Comparison of ENCODE assay signal across 19 cellular contexts in genomic region chr17:27797390-27798091, GRCh38. TPM values are rescaled to one million over a fixed set of nuclear protein-coding genes. Genes with fewer than 3 reads are reported as not detected.
DNase-seq lines count a peak whose midpoint lies in the region; ATAC-seq and TF ChIP-seq lines count a peak whose summit lies in the region.
"Had no signal": no experiment of that assay in that cellular context is flagged by ENCODE, and none has a peak within 500 bp of the region (broad histone marks: within the 10 kb centered on the region; RNA-seq: fewer than 3 reads in every experiment).

No MANE protein-coding gene starts in this region.

- TF ChIP-seq POLR2A in gastroesophageal sphincter (IDR thresholded peaks at IDR 0.05) (no peak), uterus (IDR thresholded peaks at IDR 0.05) (no peak)

- H3K4me1 Mint-ChIP-seq in H9 (peaks cover 4 to 14% of the 10 kb centered on the region in 2 experiments), nephron progenitor cell (peaks cover 4% of the 10 kb centered on the region)

- no peak overlapping the region for H4K8ac ChIP-seq in H9 (replicated peaks; ENCODE audit: insufficient read length, low read depth, low read length)

- peaks cover 18% of the 10 kb centered on the region for H3K27me3 ChIP-seq in A673 (replicated peaks; ENCODE audit: insufficient read depth, low read depth, low read length, poor library complexity)
- peaks cover 5% of the 10 kb centered on the region; the same call in 1 of the 2 replicates for H3K27me3 ChIP-seq in H9 (ENCODE audit: insufficient read depth, low read length)
- H3K27me3 ChIP-seq in gastroesophageal sphincter: peaks cover 31% of the 10 kb centered on the region
- no peaks in the 10 kb centered on the region for H3K27me3 ChIP-seq in uterus

- no peak overlapping the region for H3K4me3 ChIP-seq in A673 (ENCODE audit: low read depth, low read length, poor library complexity, severe bottlenecking)
- H3K4me3 ChIP-seq in gastroesophageal sphincter: no peak overlapping the region
- no peak overlapping the region for H3K4me3 ChIP-seq in uterus
- H3K4me3 ChIP-seq: HAP-1, left ventricle myocardium inferior, upper lobe of left lung had no signal

- no peak overlapping the region for H2AFZ ChIP-seq in H9 (ENCODE audit: low read length)
- H2AFZ ChIP-seq: parathyroid adenoma had no signal

- POLR2A ChIA-PET in A673 (lab: Charles Lee; ENCODE audit: low non-redundant PET): no interaction called here

- H3K56ac ChIP-seq in H9 (ENCODE audit: insufficient read length, low read depth, low read length): no peak overlapping the region

- H3K4me2 ChIP-seq in H9 (ENCODE audit: insufficient read depth, insufficient read length, low read length): no peak overlapping the region

- H3K36me3 Mint-ChIP-seq in H9 (ENCODE audit: insufficient read depth in 1 of 3, low read depth in 3 of 3) (no peaks in the 10 kb centered on the region), nephron progenitor cell (ENCODE audit: low read depth) (no peaks in the 10 kb centered on the region)
- H3K36me3 Mint-ChIP-seq: CD4-positive, alpha-beta memory T cell; stimulated activated memory B cell treated with anti-CD40 and anti-IgM and Interleukin-4, amounts not matched to agents 10 μg/mL and 1 μg/mL and 100 μg/mL, for 72 hours had no signal

- H3K9me3 ChIP-seq in A673 (ENCODE audit: low read depth, low read length, poor library complexity, severe bottlenecking) (no peaks in the 10 kb centered on the region), H9 (ENCODE audit: control insufficient read depth, low read depth, low read length) (no peaks in the 10 kb centered on the region), gastroesophageal sphincter (no peaks in the 10 kb centered on the region), uterus (no peaks in the 10 kb centered on the region)
- H3K9me3 ChIP-seq: HAP-1, left ventricle myocardium inferior, upper lobe of left lung had no signal

- no peak overlapping the region for H2BK120ac ChIP-seq in H9 (ENCODE audit: low read depth, low read length, poor library complexity, severe bottlenecking)

- no TSS peak for BruUV-seq in A673 (replicated peaks; lab: Mats Ljungman, UMichigan)

- H2BK20ac ChIP-seq in H9 (ENCODE audit: low read depth, low read length, poor library complexity, severe bottlenecking): no peak overlapping the region

- H3K4me3 Mint-ChIP-seq in H9 (no peak overlapping the region), nephron progenitor cell (no peak overlapping the region)
- H3K4me3 Mint-ChIP-seq: activated CD4-positive, alpha-beta memory T cell treated with anti-CD3 and anti-CD28 coated beads, Interleukin-2, amount 10 ng/mL, durations not matched to agents 7 days and 5 days; effector memory CD8-positive, alpha-beta T cell; stimulated activated memory B cell treated with anti-CD40 and anti-IgM and Interleukin-4, amounts not matched to agents 10 μg/mL and 1 μg/mL and 100 μg/mL, for 72 hours had no signal

- H3K4ac ChIP-seq in H9 (ENCODE audit: low read depth, low read length): no peak overlapping the region

- H3K14ac ChIP-seq in H9 (ENCODE audit: insufficient read depth, low read length): no peak overlapping the region

- no peaks in the 10 kb centered on the region for H3K79me1 ChIP-seq in H9 (ENCODE audit: insufficient read depth, low read depth, low read length, poor library complexity, severe bottlenecking)

- no peaks in the 10 kb centered on the region; the same call in 1 of the 2 replicates for H3K79me2 ChIP-seq in H9 (ENCODE audit: insufficient read depth, low read length)
- H3K79me2 ChIP-seq: parathyroid adenoma had no signal

- H3T11ph ChIP-seq in H9 (ENCODE audit: low read length): no peak overlapping the region

- intact Hi-C loops in A673 (cut with micrococcal nuclease; ENCODE audit: unreplicated experiment) (loop anchor here (5.0 kb wide), 1 partner anchor 690 kb away; no protein-coding TSS in a partner anchor), left colon (cut with DNase I, micrococcal nuclease) (no loop called here), uterus (cut with DNase I; ENCODE audit: low total_unique reads) (no loop called here)

- H3K27ac Mint-ChIP-seq in H9 (no peak overlapping the region), nephron progenitor cell (no peak overlapping the region)
- H3K27ac Mint-ChIP-seq: activated CD4-positive, alpha-beta memory T cell treated with anti-CD3 and anti-CD28 coated beads, Interleukin-2, amount 10 ng/mL, durations not matched to agents 7 days and 5 days; CD4-positive, alpha-beta memory T cell; effector memory CD8-positive, alpha-beta T cell; stimulated activated memory B cell treated with anti-CD40 and anti-IgM and Interleukin-4, amounts not matched to agents 10 μg/mL and 1 μg/mL and 100 μg/mL, for 72 hours had no signal

- no peak overlapping the region for H2AK5ac ChIP-seq in H9 (ENCODE audit: insufficient read length, low read length)

- H4K5ac ChIP-seq in H9 (ENCODE audit: insufficient read length, low read depth, low read length): no peak overlapping the region

- no peaks in the 10 kb centered on the region; a peak in 1 of 5 replicates for H3K9me3 Mint-ChIP-seq in H9
- H3K9me3 Mint-ChIP-seq in nephron progenitor cell: no peaks in the 10 kb centered on the region
- H3K9me3 Mint-ChIP-seq: activated CD4-positive, alpha-beta memory T cell treated with anti-CD3 and anti-CD28 coated beads, Interleukin-2, amount 10 ng/mL, durations not matched to agents 7 days and 5 days; CD4-positive, alpha-beta memory T cell; effector memory CD8-positive, alpha-beta T cell; stimulated activated memory B cell treated with anti-CD40 and anti-IgM and Interleukin-4, amounts not matched to agents 10 μg/mL and 1 μg/mL and 100 μg/mL, for 72 hours had no signal

- CTCF ChIA-PET in A673 (lab: Charles Lee): no interaction called here

- H3K4me1 ChIP-seq in A673 (ENCODE audit: insufficient read depth, low read length, poor library complexity, severe bottlenecking) (peaks cover 6% of the 10 kb centered on the region), H9 (ENCODE audit: insufficient read depth, low read length) (no peaks in the 10 kb centered on the region), gastroesophageal sphincter (peaks cover 0 to 15% (median 8%) of the 10 kb centered on the region in 3 donors), uterus (peaks cover 0 to 6% of the 10 kb centered on the region in 2 donors)
- H3K4me1 ChIP-seq: parathyroid adenoma had no signal

- H3K9ac ChIP-seq in H9 (ENCODE audit: extremely low read depth, insufficient read length, low read length): no peak overlapping the region
- H3K9ac ChIP-seq: parathyroid adenoma had no signal

- H2BK15ac ChIP-seq in H9 (ENCODE audit: low read depth, low read length): no peak overlapping the region

- no peak for TF ChIP-seq EP300 in gastroesophageal sphincter (IDR thresholded peaks at IDR 0.05)

- H2BK12ac ChIP-seq in H9 (ENCODE audit: insufficient read length, low read depth, low read length): no peak overlapping the region

- peaks cover 8% of the 10 kb centered on the region for H3K23me2 ChIP-seq in H9 (ENCODE audit: insufficient read length, low read depth, low read length, poor library complexity, severe bottlenecking)

- peaks cover 46% of the 10 kb centered on the region for H3K27me3 Mint-ChIP-seq in H9 (ENCODE audit: low read depth)
- peaks cover 51% of the 10 kb centered on the region for H3K27me3 Mint-ChIP-seq in nephron progenitor cell (ENCODE audit: low read depth, poor library complexity)

- ATAC-seq in left colon (peak; percentile 66), HG03045 (IDR thresholded peaks at IDR 0.05; ENCODE audit: unreplicated experiment) (no peak), gastroesophageal sphincter (no peak)
- ATAC-seq: effector memory CD8-positive, alpha-beta T cell; stimulated activated memory B cell treated with anti-CD40 and anti-IgM and Interleukin-4, amounts not matched to agents 10 μg/mL and 1 μg/mL and 100 μg/mL, for 72 hours had no signal

- TF ChIP-seq CTCF in A673 (conservative IDR thresholded peaks at IDR 0.05; ENCODE audit: low read depth, low read length) (peak; percentile 46), H9 (conservative IDR thresholded peaks at IDR 0.05) (peak; percentile 35; the same call in 1 of the 3 replicates), VCaP (conservative IDR thresholded peaks at IDR 0.05) (peak; percentile 27; the same call in 1 of the 2 replicates), nephron progenitor cell (IDR thresholded peaks at IDR 0.05) (no peak), gastroesophageal sphincter (IDR thresholded peaks at IDR 0.05) (no peak), uterus (IDR thresholded peaks at IDR 0.05) (no peak)

- no peak overlapping the region for H4K91ac ChIP-seq in H9 (ENCODE audit: insufficient read length, low read depth, low read length)

- WGBS in H9 (ENCODE audit: extremely low coverage, insufficient read length, low lambda C conversion rate): no CpG with 5 or more reads among the region's 9 CpGs
- 72 to 77% methylated on average over 5 to 6 of the region's 9 CpGs for WGBS in gastroesophageal sphincter (ENCODE audit: low coverage in 1 of 2), 2 donors

- H3K27ac ChIP-seq in A673 (ENCODE audit: low read depth, low read length, poor library complexity, severe bottlenecking) (no peak overlapping the region), H9 (ENCODE audit: insufficient read length, low read depth, low read length) (no peak overlapping the region), VCaP (no peak overlapping the region), gastroesophageal sphincter (no peak overlapping the region), uterus (no peak overlapping the region)
- H3K27ac ChIP-seq: left ventricle myocardium inferior, parathyroid adenoma, upper lobe of left lung had no signal

- DNase-seq in A673 (ENCODE audit: low spot score): no peak
- DNase-seq in H9: no peak
- DNase-seq in left colon: peak; percentile 44 to 61
- no peak for DNase-seq in nephron progenitor cell
- no peak for DNase-seq in uterus
- DNase-seq: ACHN; activated CD4-positive, alpha-beta memory T cell treated with anti-CD3 and anti-CD28 coated beads, Interleukin-2, amount 10 ng/mL, durations not matched to agents 7 days and 5 days; CD4-positive, alpha-beta memory T cell; central memory CD4-positive, alpha-beta T cell; effector memory CD8-positive, alpha-beta T cell; left ventricle myocardium inferior; NCI-H526 treated with DMSO at 0.1 percent for 48 hours; upper lobe of left lung had no signal

- H3K36me3 ChIP-seq in A673 (ENCODE audit: insufficient read depth, low read length, poor library complexity, severe bottlenecking) (no peaks in the 10 kb centered on the region), gastroesophageal sphincter (no peaks in the 10 kb centered on the region), uterus (no peaks in the 10 kb centered on the region)
- H3K36me3 ChIP-seq: HAP-1, left ventricle myocardium inferior, upper lobe of left lung had no signal

- H2BK5ac ChIP-seq in H9 (ENCODE audit: insufficient read length, low read length): no peak overlapping the region

- no peak overlapping the region for H3K23ac ChIP-seq in H9 (ENCODE audit: insufficient read length, low read depth, low read length)

- H3K18ac ChIP-seq in H9 (ENCODE audit: insufficient read length, low read depth, low read length): no peak overlapping the region

- no peaks in the 10 kb centered on the region for H4K20me1 ChIP-seq in H9 (ENCODE audit: control insufficient read depth, insufficient read depth, insufficient read length)

RNA-seq across cellular contexts. Expression of gene NOS2, which starts 2.8 kb away (rescaled TPM):
- total RNA-seq in A673 (2021) (0.37 and 0.67 TPM in 2 replicates), H9 (2021) (0.35 and 0.59 TPM in 2 replicates), left colon (10 to 100 TPM; 11.6 to 48.3 TPM), gastroesophageal sphincter (under 1 TPM; 0.07 to 0.40 (median 0.35) TPM), uterus (1 to 10 TPM in 1 of 4 donors, under 1 TPM in 2, not detected in 1; 0.09 to 2.8 (median 0.62) TPM)
- total RNA-seq: activated CD4-positive, alpha-beta memory T cell treated with anti-CD3 and anti-CD28 coated beads, Interleukin-2, amount 10 ng/mL, durations not matched to agents 7 days and 5 days had no signal

Comparison
In these comparisons a context has a peak if more than half of its experiments do, and no peak if none do; other contexts are left out.
1. DNase-seq: peak in left colon (2 of 2); none in A673 (single experiment), H9 (single experiment), nephron progenitor cell (single experiment) and uterus (0 of 2).
2. CTCF ChIP-seq: peak in A673 (single experiment), H9 (single experiment) and VCaP (single experiment); none in nephron progenitor cell (single experiment), gastroesophageal sphincter (0 of 4) and uterus (0 of 4).